ENCODE assay signal across 16 cellular contexts in genomic region chr5:105687493-105687892, GRCh38.
DNase-seq lines count a peak whose midpoint lies in the region; ATAC-seq and TF ChIP-seq lines count a peak whose summit lies in the region.
"Had no signal": no experiment of that assay in that cellular context is flagged by ENCODE, and none has a peak within 500 bp of the region (broad histone marks: within the 10 kb centered on the region; RNA-seq: fewer than 3 reads in every experiment).

No MANE protein-coding gene starts in this region.

- H3K27me3 ChIP-seq in HUES48 (ENCODE audit: control insufficient read depth, insufficient read depth, low read length) (no peaks in the 10 kb centered on the region), PC-3 (ENCODE audit: low read length) (no peaks in the 10 kb centered on the region), iPS-18a (ENCODE audit: control insufficient read depth, insufficient read depth, low read length) (no peaks in the 10 kb centered on the region)

- no TSS peak for BruUV-seq in PC-3 (replicated peaks; lab: Mats Ljungman, UMichigan)

- 0 out of 2 replicates have a peak overlapping the region, but pooled peaks have one; percentile 45 for H2AFZ ChIP-seq in PC-3 (ENCODE audit: low read length)

- H3K9me2 ChIP-seq in PC-3 (replicated peaks; ENCODE audit: low read length) = no peaks in the 10 kb centered on the region

- H3F3A ChIP-seq in PC-3 (ENCODE audit: low read length, unreplicated experiment) = no peaks in the 10 kb centered on the region

- H3K36me3 ChIP-seq in HUES48 (ENCODE audit: control insufficient read depth, insufficient read depth, low read length) = no peaks in the 10 kb centered on the region
- H3K36me3 ChIP-seq in PC-3 (ENCODE audit: low read depth, low read length) = no peaks in the 10 kb centered on the region
- no peaks in the 10 kb centered on the region for H3K36me3 ChIP-seq in iPS-18a (ENCODE audit: control insufficient read depth, low read depth, low read length)

- no peak for TF ChIP-seq POLR2A in erythroblast (IDR thresholded peaks at IDR 0.05; ENCODE audit: low read length)

- CTCF ChIA-PET in PC-3 (lab: Charles Lee) = no interaction called here

- DNase-seq in PC-3 (no peak), erythroblast (lab: John Stamatoyannopoulos, UW) (no peak)
- no peak for DNase-seq in stimulated activated CD4-positive, alpha-beta T cell treated with anti-CD3 and anti-CD28 coated beads, Interleukin-2, amount 100 ng/mL, for 24 hours
- DNase-seq: CD8-positive, alpha-beta T cell; COR-L47; DMS153; DMS79 treated with DMSO at 0.1 percent for 48 hours; GF-D8; HCEC 1CT; HFFc6; KG1 had no signal

- no peak overlapping the region for H3K9ac ChIP-seq in HUES48 (ENCODE audit: low read depth, low read length)
- no peak overlapping the region for H3K9ac ChIP-seq in PC-3 (ENCODE audit: low read length)
- H3K9ac ChIP-seq in iPS-18a (ENCODE audit: low read length) = peak overlapping the region; percentile 1

- POLR2A ChIA-PET in PC-3 (lab: Charles Lee; ENCODE audit: unreplicated experiment) = no interaction called here

- no peaks in the 10 kb centered on the region for H4K20me1 ChIP-seq in PC-3 (ENCODE audit: low read length)

- no peaks in the 10 kb centered on the region for H3K9me3 ChIP-seq in HUES48 (ENCODE audit: control insufficient read depth, insufficient read depth, low read length)
- H3K9me3 ChIP-seq in PC-3 (ENCODE audit: low read length) = no peaks in the 10 kb centered on the region
- H3K9me3 ChIP-seq in iPS-18a (ENCODE audit: control insufficient read depth, low read depth, low read length) = no peaks in the 10 kb centered on the region
- H3K9me3 ChIP-seq: A549 had no signal

- no peak overlapping the region for H3K4me2 ChIP-seq in PC-3 (ENCODE audit: low read length)
- H3K4me2 ChIP-seq: A549 had no signal

- H3K27ac ChIP-seq in HUES48 (ENCODE audit: low read depth, low read length) = peak overlapping the region; percentile 34
- no peak overlapping the region for H3K27ac ChIP-seq in PC-3 (ENCODE audit: low read length)
- H3K27ac ChIP-seq in iPS-18a (ENCODE audit: low read length) = peak overlapping the region; percentile 42
- H3K27ac ChIP-seq: A549, HL-60 had no signal

- peaks cover 40% of the 10 kb centered on the region for H3K4me1 ChIP-seq in HUES48 (ENCODE audit: control insufficient read depth, insufficient read depth, low read length)
- H3K4me1 ChIP-seq in PC-3 (ENCODE audit: insufficient read depth, low read length) = no peaks in the 10 kb centered on the region
- peaks cover 25% of the 10 kb centered on the region for H3K4me1 ChIP-seq in iPS-18a (ENCODE audit: control insufficient read depth, low read depth, low read length)
- H3K4me1 ChIP-seq: A549 had no signal

- intact Hi-C loops in PC-3 (cut with micrococcal nuclease) = no loop called here

- H3K4me3 ChIP-seq in HUES48 (ENCODE audit: low read depth, low read length) = no peak overlapping the region; the same call in 1 of the 2 replicates
- no peak overlapping the region for H3K4me3 ChIP-seq in PC-3 (ENCODE audit: low read length)
- peak overlapping the region; percentile 16 for H3K4me3 ChIP-seq in iPS-18a (ENCODE audit: low read length)
- H3K4me3 ChIP-seq: A549 had no signal

- no peak for TF ChIP-seq CTCF in PC-3 (conservative IDR thresholded peaks at IDR 0.05; ENCODE audit: low read depth, low read length)

- ATAC-seq in PC-3 (no peak), GM19467 (IDR thresholded peaks at IDR 0.05; ENCODE audit: unreplicated experiment) (no peak)
- ATAC-seq: A549; CD8-positive, alpha-beta T cell had no signal

- H3K79me2 ChIP-seq in PC-3 (ENCODE audit: low read length) = no peaks in the 10 kb centered on the region
